Comparison of ENCODE assay signal across 10 cellular contexts in genomic region chr6:3798211-3798909, GRCh38. TPM values are rescaled to one million over a fixed set of nuclear protein-coding genes. Genes with fewer than 3 reads are reported as not detected.
DNase-seq lines count a peak whose midpoint lies in the region; ATAC-seq and TF ChIP-seq lines count a peak whose summit lies in the region.
"Had no signal": no experiment of that assay in that cellular context is flagged by ENCODE, and none has a peak within 500 bp of the region (broad histone marks: within the 10 kb centered on the region; RNA-seq: fewer than 3 reads in every experiment).

No MANE protein-coding gene starts in this region.

- no peaks in the 10 kb centered on the region for H3K9me3 Mint-ChIP-seq in osteocyte (ENCODE audit: unreplicated experiment)

- H3K4me1 Mint-ChIP-seq in osteocyte (ENCODE audit: unreplicated experiment): peaks cover 73% of the 10 kb centered on the region
- H3K4me1 Mint-ChIP-seq: naive thymus-derived CD4-positive, alpha-beta T cell had no signal

- H3K36me3 ChIP-seq in DOHH2 (ENCODE audit: control insufficient read depth, low read length) (no peaks in the 10 kb centered on the region), mammary epithelial cell (ENCODE audit: insufficient read depth, low read length) (no peaks in the 10 kb centered on the region)

- no peak overlapping the region for H3K9ac ChIP-seq in mammary epithelial cell (ENCODE audit: insufficient read depth, low read length)

- BruUV-seq in mammary epithelial cell (replicated peaks; lab: Mats Ljungman, UMichigan): no TSS peak

- no peak for TF ChIP-seq CTCF in DOHH2 (IDR thresholded peaks at IDR 0.05; ENCODE audit: low read depth, low read length, poor library complexity, severe bottlenecking)
- no peak for TF ChIP-seq CTCF in mammary epithelial cell (conservative IDR thresholded peaks at IDR 0.05 in 1 of 2, IDR thresholded peaks at IDR 0.05 in 1 of 2; ENCODE audit: extremely low read depth in 1 of 2, insufficient read depth in 1 of 2, low read depth in 1 of 2, low read length in 2 of 2)
- no peak for TF ChIP-seq CTCF in osteocyte (IDR thresholded peaks at IDR 0.05)

- H3K79me2 ChIP-seq in DOHH2 (ENCODE audit: control insufficient read depth, low read length): no peaks in the 10 kb centered on the region
- H3K79me2 ChIP-seq in mammary epithelial cell (ENCODE audit: insufficient read depth, low read length): no peaks in the 10 kb centered on the region

- H3K4me2 ChIP-seq in DOHH2 (ENCODE audit: low read length) (peak overlapping the region; percentile 39), mammary epithelial cell (ENCODE audit: insufficient read depth, low read depth, low read length) (peak overlapping the region; percentile 49)

- H2AFZ ChIP-seq in mammary epithelial cell (ENCODE audit: low read depth, low read length): no peak overlapping the region

- intact Hi-C loops in mammary epithelial cell (cut with micrococcal nuclease): no loop called here

- peak; percentile 34 for DNase-seq in NCI-H2196 (lab: John Stamatoyannopoulos, UW; ENCODE audit: unreplicated experiment)
- no peak for DNase-seq in mammary epithelial cell
- DNase-seq in osteocyte (ENCODE audit: extremely low spot score, unreplicated experiment): no peak
- DNase-seq in pons (ENCODE audit: low spot score): no peak
- DNase-seq in T1000 (lab: John Stamatoyannopoulos, UW): no peak
- no peak for DNase-seq in retina
- DNase-seq: KG1; naive thymus-derived CD4-positive, alpha-beta T cell had no signal

- peak overlapping the region; percentile 8; the same call in 1 of the 2 replicates for H3K4me3 ChIP-seq in DOHH2 (ENCODE audit: low read length)
- no peak overlapping the region for H3K4me3 ChIP-seq in mammary epithelial cell (replicated peaks in 1 of 3; ENCODE audit: insufficient read depth in 1 of 3, low read depth in 2 of 3, low read length in 3 of 3)

- H3K27ac ChIP-seq in DOHH2 (ENCODE audit: low read depth, low read length) (no peak overlapping the region), mammary epithelial cell (ENCODE audit: insufficient read depth, low read depth, low read length) (peak overlapping the region; percentile 83)

- H3K4me1 ChIP-seq in DOHH2 (ENCODE audit: control insufficient read depth, low read length) (peaks cover 49% of the 10 kb centered on the region), mammary epithelial cell (ENCODE audit: insufficient read depth, low read length) (peaks cover 41% of the 10 kb centered on the region)

- H4K20me1 ChIP-seq in DOHH2 (ENCODE audit: control insufficient read depth, insufficient read depth, low read depth, low read length) (no peaks in the 10 kb centered on the region; the same call in 1 of the 2 replicates), mammary epithelial cell (ENCODE audit: insufficient read depth, low read length) (no peaks in the 10 kb centered on the region)

- CTCF ChIA-PET in mammary epithelial cell (lab: Charles Lee; ENCODE audit: low non-redundant PET): no interaction called here

- H3K27me3 Mint-ChIP-seq in osteocyte (ENCODE audit: unreplicated experiment): no peaks in the 10 kb centered on the region

- no peaks in the 10 kb centered on the region for H3K36me3 Mint-ChIP-seq in osteocyte (ENCODE audit: unreplicated experiment)
- H3K36me3 Mint-ChIP-seq: naive thymus-derived CD4-positive, alpha-beta T cell had no signal

- WGBS in mammary epithelial cell (ENCODE audit: low coverage, missing lambda C conversion rate): 85% methylated on average over 8 of the region's 8 CpGs

- dilution Hi-C loops in mammary epithelial cell (cut with HindIII; ENCODE audit: low sequenced_read_pairs): no loop called here

- ATAC-seq in GM19463 (IDR thresholded peaks at IDR 0.05; ENCODE audit: unreplicated experiment): no peak
- ATAC-seq: naive thymus-derived CD4-positive, alpha-beta T cell had no signal

- in situ Hi-C loops in mammary epithelial cell (cut with MboI; ENCODE audit: low sequenced_read_pairs in 2 of 2): no loop called here

- no peaks in the 10 kb centered on the region for H3K9me3 ChIP-seq in DOHH2 (ENCODE audit: control insufficient read depth, insufficient read depth, low read length)
- no peaks in the 10 kb centered on the region for H3K9me3 ChIP-seq in mammary epithelial cell (replicated peaks; ENCODE audit: insufficient read depth, low read length)

- H3F3A ChIP-seq in DOHH2 (ENCODE audit: control insufficient read depth, insufficient read depth): no peaks in the 10 kb centered on the region

- no peak overlapping the region for H3K4me3 Mint-ChIP-seq in osteocyte (ENCODE audit: unreplicated experiment)
- H3K4me3 Mint-ChIP-seq: naive thymus-derived CD4-positive, alpha-beta T cell had no signal

- peak overlapping the region; percentile 87 for H3K27ac Mint-ChIP-seq in osteocyte (ENCODE audit: unreplicated experiment)
- H3K27ac Mint-ChIP-seq: naive thymus-derived CD4-positive, alpha-beta T cell had no signal

- H3K9me2 ChIP-seq in DOHH2 (replicated peaks; ENCODE audit: control insufficient read depth, low read length): no peaks in the 10 kb centered on the region

- H3K27me3 ChIP-seq in DOHH2 (ENCODE audit: control insufficient read depth, low read length) (peaks cover 15% of the 10 kb centered on the region), mammary epithelial cell (ENCODE audit: insufficient read depth, low read length) (no peaks in the 10 kb centered on the region)

RNA-seq across cellular contexts. Expression of gene PXDC1, which starts 46.8 kb away (rescaled TPM):
- 100 to 1,000 TPM in 1 of 2 donors, 10 to 100 TPM in 1; 40.4 to 180 TPM for total RNA-seq in mammary epithelial cell
- polyA plus RNA-seq in mammary epithelial cell: 12.1 TPM
- 10.3 TPM for polyA minus RNA-seq in mammary epithelial cell
- total RNA-seq in osteocyte: 129 and 131 TPM in 2 replicates
- polyA plus RNA-seq: naive thymus-derived CD4-positive, alpha-beta T cell had no signal

RNA-seq across cellular contexts. Expression of gene FAM50B, which starts 50.8 kb away (rescaled TPM):
- 1 to 10 TPM; 4.4 to 7.3 TPM for total RNA-seq in mammary epithelial cell
- polyA plus RNA-seq in mammary epithelial cell: 6.6 TPM
- 0.52 TPM for polyA minus RNA-seq in mammary epithelial cell
- total RNA-seq in osteocyte: 0.37 and 0.70 TPM in 2 replicates
